In the genomic region with DNA sequence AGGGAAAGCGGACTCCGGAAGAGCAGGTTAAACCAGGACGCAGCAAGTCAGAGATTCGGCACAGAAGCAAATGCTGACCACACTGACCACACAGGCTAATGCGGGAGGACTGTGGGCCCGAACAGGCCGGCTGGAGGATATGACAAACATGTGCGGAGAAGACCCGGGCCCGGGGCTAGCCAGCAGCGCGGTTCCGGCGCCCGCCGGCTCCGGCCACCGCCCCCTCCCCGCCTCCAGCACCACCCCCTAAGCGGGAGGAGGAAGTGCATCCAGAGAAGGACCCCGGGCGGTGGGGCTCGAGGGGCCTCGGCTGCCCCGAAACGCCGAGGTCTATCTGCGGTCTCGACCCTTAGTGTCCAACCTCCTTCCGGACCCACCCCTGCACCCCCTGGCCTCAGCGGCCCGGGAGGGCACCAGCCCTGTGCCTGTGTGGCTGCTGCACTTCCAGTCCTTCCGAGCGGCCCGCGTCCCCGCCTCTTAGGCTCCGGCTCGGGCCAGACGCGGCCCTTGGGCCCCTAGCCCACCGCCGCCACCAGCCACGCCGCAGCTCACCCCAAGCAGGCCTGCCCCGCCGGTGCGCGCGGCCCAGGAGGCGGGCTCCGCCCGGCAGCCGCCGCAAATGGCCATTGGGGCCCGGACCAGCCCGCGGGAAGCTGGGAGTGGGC, we compare ENCODE assay signal across 8 cellular contexts.
A peak's percentile ranks its signal among the peaks of the same experiment; 100 is the strongest.
DNase-seq lines count a peak whose midpoint lies in the region; ATAC-seq lines count a peak whose summit lies in the region.

No MANE protein-coding gene starts in this region.

- ATAC-seq in HG02571 (IDR thresholded peaks at IDR 0.05; ENCODE audit: unreplicated experiment): peak; percentile 32

- DNase-seq in DMS153 treated with DMSO at 0.1 percent for 48 hours (lab: John Stamatoyannopoulos, UW; ENCODE audit: unreplicated experiment): peak; percentile 48
- DNase-seq in DMS153 (lab: John Stamatoyannopoulos, UW): no peak
- DNase-seq in NCI-H146 treated with DMSO at 0.1 percent for 48 hours (lab: John Stamatoyannopoulos, UW; ENCODE audit: unreplicated experiment): peak; percentile 22
- peak; percentile 55 to 63 for DNase-seq in activated CD4-positive, alpha-beta T cell treated with anti-CD3 and anti-CD28 coated beads, Interleukin-2, amount 50 U/mL, for 48 hours
- DNase-seq in effector CD8-positive, alpha-beta T cell (lab: John Stamatoyannopoulos, UW): peak; percentile 23
- DNase-seq in medulla oblongata (ENCODE audit: extremely low spot score): peak; percentile 84
- peak; percentile 21 for DNase-seq in stimulated activated CD8-positive, alpha-beta memory T cell treated with anti-CD3 and anti-CD28 coated beads, Interleukin-4, amount 100 ng/mL, for 24 hours (ENCODE audit: low read depth)
